In the genomic region with DNA sequence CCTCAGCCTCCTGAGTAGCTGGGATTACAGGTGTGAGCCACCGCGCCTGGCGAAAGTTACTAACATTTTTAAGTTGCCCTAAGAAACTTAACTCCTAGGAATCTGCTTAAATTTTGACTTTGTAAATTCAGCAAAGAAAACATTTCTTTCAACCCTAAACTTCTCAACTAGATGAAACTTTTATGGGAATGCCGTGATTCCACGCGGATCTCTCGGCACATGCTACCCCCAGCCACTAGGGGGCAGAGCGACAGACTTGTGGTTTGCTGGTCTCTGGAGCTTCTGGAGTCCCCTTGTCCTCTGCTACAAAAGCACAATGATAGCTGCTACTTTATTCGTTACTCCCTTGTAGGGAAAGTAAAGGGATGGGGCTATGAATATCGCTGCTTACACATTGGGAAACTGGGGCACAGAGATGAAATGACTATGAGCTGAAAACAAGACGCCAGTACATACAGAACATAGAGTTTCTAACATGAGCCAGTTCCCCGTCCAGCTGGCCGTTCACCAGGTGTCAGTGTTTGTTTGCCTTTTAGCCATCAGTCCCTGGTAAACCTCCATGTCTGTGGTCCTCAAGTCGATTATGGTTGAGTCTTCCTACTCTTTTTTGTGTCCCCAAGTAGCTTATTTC, we compare ENCODE assay signal across 9 cellular contexts.
DNase-seq lines count a peak whose midpoint lies in the region; ATAC-seq and TF ChIP-seq lines count a peak whose summit lies in the region.
"Had no signal": no experiment of that assay in that cellular context is flagged by ENCODE, and none has a peak within 500 bp of the region (broad histone marks: within the 10 kb centered on the region; RNA-seq: fewer than 3 reads in every experiment).

No MANE protein-coding gene starts in this region.

- no peak for ATAC-seq in mucosa of descending colon
- ATAC-seq: left colon had no signal

- DNase-seq in CD1c-positive myeloid dendritic cell (ENCODE audit: extremely low spot score) (peak; percentile 28), HEK293T (ENCODE audit: extremely low spot score) (peak; percentile 68), WERI-Rb-1 (peak; percentile 40), kidney epithelial cell (ENCODE audit: low read depth) (no peak), mucosa of descending colon (no peak), posterior cingulate gyrus (no peak), NCI-H1048 (lab: John Stamatoyannopoulos, UW) (no peak)
- no peak for DNase-seq in stimulated activated naive CD4-positive, alpha-beta T cell (lab: John Stamatoyannopoulos, UW)
- DNase-seq: left colon had no signal

- intact Hi-C loops in mucosa of descending colon (cut with DNase I, micrococcal nuclease), result no loop called here
- intact Hi-C loops in posterior cingulate gyrus (cut with DNase I), result no loop called here

- peak; percentile 71 for TF ChIP-seq CTCF in WERI-Rb-1 (IDR thresholded peaks at IDR 0.05; ENCODE audit: low read depth, low read length)
- peak; percentile 38 for TF ChIP-seq CTCF in kidney epithelial cell (IDR thresholded peaks at IDR 0.05; ENCODE audit: insufficient read depth, low read length, poor library complexity, severe bottlenecking)
- TF ChIP-seq CTCF in mucosa of descending colon (IDR thresholded peaks at IDR 0.05), result no peak

- H3K27ac ChIP-seq in WERI-Rb-1, result no peak overlapping the region

- POLR2A ChIA-PET in HEK293T (lab: Yijun Ruan, JAX), result no interaction called here

- H3K4me3 ChIP-seq in WERI-Rb-1 (ENCODE audit: low read depth, low read length) (no peak overlapping the region), kidney epithelial cell (ENCODE audit: low read depth, low read length) (no peak overlapping the region), mucosa of descending colon (no peak overlapping the region)

- H3K27me3 ChIP-seq in WERI-Rb-1 (ENCODE audit: insufficient read depth, low read depth, severe bottlenecking) (no peaks in the 10 kb centered on the region), kidney epithelial cell (ENCODE audit: control insufficient read depth, insufficient read depth, low read length) (peaks cover 2% of the 10 kb centered on the region)

- H3K4me1 ChIP-seq in mucosa of descending colon (ENCODE audit: low read depth), result peaks cover 9% of the 10 kb centered on the region

- CTCF ChIA-PET in HEK293T (lab: Yijun Ruan, JAX), result interaction anchor here (0.5 to 1.4 kb wide), 6 partner anchors 9 to 1991 kb away, joined by 3 read pairs; no protein-coding TSS in a partner anchor

- H3K36me3 ChIP-seq in WERI-Rb-1, result no peaks in the 10 kb centered on the region
- no peaks in the 10 kb centered on the region for H3K36me3 ChIP-seq in kidney epithelial cell (ENCODE audit: control insufficient read depth, insufficient read depth, low read length)
- no peaks in the 10 kb centered on the region for H3K36me3 ChIP-seq in mucosa of descending colon (ENCODE audit: low read depth)

- H3K9me3 ChIP-seq in WERI-Rb-1 (ENCODE audit: severe bottlenecking) (no peaks in the 10 kb centered on the region), mucosa of descending colon (no peaks in the 10 kb centered on the region)

TF ChIP-seq in HEK293T, 16 proteins besides CTCF, POLR2A, EP300 and RAD21:
- TF ChIP-seq ARNT (IDR thresholded peaks at IDR 0.05), result no peak
- no peak for TF ChIP-seq SUZ12 (IDR thresholded peaks at IDR 0.05)
- no peak for TF ChIP-seq L3MBTL2 (conservative IDR thresholded peaks at IDR 0.05)
- TF ChIP-seq FOXM1 (IDR thresholded peaks at IDR 0.05; ENCODE audit: borderline replicate concordance), result no peak
- TF ChIP-seq TARDBP (IDR thresholded peaks at IDR 0.05), result no peak
- no peak for TF ChIP-seq CTBP1 (IDR thresholded peaks at IDR 0.05; ENCODE audit: borderline replicate concordance)
- no peak for TF ChIP-seq PKNOX1 (IDR thresholded peaks at IDR 0.05)
- no peak for TF ChIP-seq BHLHE40 (IDR thresholded peaks at IDR 0.05; ENCODE audit: borderline replicate concordance)
- no peak for TF ChIP-seq LEF1 (IDR thresholded peaks at IDR 0.05; ENCODE audit: borderline replicate concordance)

Comparison
In these comparisons a context has a peak if more than half of its experiments do, and no peak if none do; other contexts are left out.
1. DNase-seq: peak in CD1c-positive myeloid dendritic cell (single experiment), HEK293T (single experiment) and WERI-Rb-1 (single experiment); none in kidney epithelial cell (single experiment), stimulated activated naive CD4-positive, alpha-beta T cell (0 of 6), mucosa of descending colon (0 of 3), posterior cingulate gyrus (0 of 10) and NCI-H1048 (single experiment).